9 cellular contexts compared by ENCODE assay signal in genomic region chr16:4769306-4769638, GRCh38. TPM values are rescaled to one million over a fixed set of nuclear protein-coding genes. Genes with fewer than 3 reads are reported as not detected.
DNase-seq lines count a peak whose midpoint lies in the region; ATAC-seq and TF ChIP-seq lines count a peak whose summit lies in the region.
"Had no signal": no experiment of that assay in that cellular context is flagged by ENCODE, and none has a peak within 500 bp of the region (broad histone marks: within the 10 kb centered on the region; RNA-seq: fewer than 3 reads in every experiment).

No MANE protein-coding gene starts in this region.

- intact Hi-C loops in A673 (cut with micrococcal nuclease; ENCODE audit: unreplicated experiment) (no loop called here), colonic mucosa (cut with DNase I) (loop anchor here (2.0 kb wide), 1 partner anchor 32 kb away; no protein-coding TSS in a partner anchor)

- H3K36me3 ChIP-seq in A673 (ENCODE audit: insufficient read depth, low read length, poor library complexity, severe bottlenecking) (peaks cover 10% of the 10 kb centered on the region), colonic mucosa (no peaks in the 10 kb centered on the region), muscle layer of colon (ENCODE audit: insufficient read depth, low read length) (peaks cover 5% of the 10 kb centered on the region)

- POLR2A ChIA-PET in A673 (lab: Charles Lee; ENCODE audit: low non-redundant PET) = no interaction called here

- peak overlapping the region; percentile 20 to 53 for H3K9ac ChIP-seq in colonic mucosa (ENCODE audit: low read depth in 2 of 2, low read length in 2 of 2)
- H3K9ac ChIP-seq in muscle layer of colon (ENCODE audit: low read length) = no peak overlapping the region

- H3K4me1 ChIP-seq in A673 (ENCODE audit: insufficient read depth, low read length, poor library complexity, severe bottlenecking) (peaks cover 13% of the 10 kb centered on the region), colonic mucosa (peaks cover 15% of the 10 kb centered on the region), muscle layer of colon (ENCODE audit: insufficient read depth, low read length) (peaks cover 29% of the 10 kb centered on the region)

- no peak for ATAC-seq in HG02840 (IDR thresholded peaks at IDR 0.05; ENCODE audit: low FRiP score, unreplicated experiment)

- H3K27ac ChIP-seq in A673 (ENCODE audit: low read depth, low read length, poor library complexity, severe bottlenecking) = peak overlapping the region; percentile 75
- peak overlapping the region; percentile 90 for H3K27ac ChIP-seq in colonic mucosa
- peak overlapping the region; percentile 77 for H3K27ac ChIP-seq in muscle layer of colon (ENCODE audit: low read depth, low read length)

- DNase-seq in A673 (ENCODE audit: low spot score) (no peak), colonic mucosa (peak; percentile 37), HuH-7 (ENCODE audit: low spot score) (no peak), NCI-H1092 treated with DMSO at 0.1 percent for 48 hours (lab: John Stamatoyannopoulos, UW) (no peak), HK-2 (ENCODE audit: unreplicated experiment) (no peak)
- no peak for DNase-seq in Jurkat, Clone E6-1 (ENCODE audit: low read depth, low spot score)

- peak overlapping the region; percentile 52 for H3K4me3 ChIP-seq in A673 (ENCODE audit: low read depth, low read length, poor library complexity, severe bottlenecking)
- peak overlapping the region; percentile 81 for H3K4me3 ChIP-seq in Jurkat, Clone E6-1 (ENCODE audit: low read length)
- peak overlapping the region; percentile 97 for H3K4me3 ChIP-seq in colonic mucosa
- H3K4me3 ChIP-seq in muscle layer of colon (ENCODE audit: low read depth in 1 of 2, low read length in 2 of 2) = peak overlapping the region; percentile 61 to 74

- TF ChIP-seq CTCF in A673 (conservative IDR thresholded peaks at IDR 0.05; ENCODE audit: low read depth, low read length) = no peak
- TF ChIP-seq CTCF in colonic mucosa (IDR thresholded peaks at IDR 0.05) = no peak

- BruUV-seq in A673 (replicated peaks; lab: Mats Ljungman, UMichigan) = no TSS peak

- H3K9me3 ChIP-seq in A673 (ENCODE audit: low read depth, low read length, poor library complexity, severe bottlenecking) (no peaks in the 10 kb centered on the region), colonic mucosa (no peaks in the 10 kb centered on the region), muscle layer of colon (ENCODE audit: low read length) (no peaks in the 10 kb centered on the region)

- H3K27me3 ChIP-seq in A673 (replicated peaks; ENCODE audit: insufficient read depth, low read depth, low read length, poor library complexity) = no peaks in the 10 kb centered on the region
- no peaks in the 10 kb centered on the region for H3K27me3 ChIP-seq in colonic mucosa
- no peaks in the 10 kb centered on the region for H3K27me3 ChIP-seq in muscle layer of colon (ENCODE audit: control insufficient read depth in 1 of 2, insufficient read depth in 2 of 2, low read length in 2 of 2)

- CTCF ChIA-PET in A673 (lab: Charles Lee) = no interaction called here

RNA-seq across cellular contexts. Expression of gene ZNF500, which starts 2.3 kb away (rescaled TPM):
- total RNA-seq in A673 (2021) (16.8 and 19.1 TPM in 2 replicates), colonic mucosa (10 to 100 TPM; 12.3 to 16.1 TPM)
- polyA plus RNA-seq in Jurkat, Clone E6-1 (2012; ENCODE audit: insufficient read depth, insufficient read length) = 5.6 TPM

RNA-seq across cellular contexts. Expression of gene SEPTIN12, which starts 18.9 kb away (rescaled TPM):
- total RNA-seq in A673 (2021) (not detected in 2 replicates), colonic mucosa (not detected)
- not detected for polyA plus RNA-seq in Jurkat, Clone E6-1 (2012; ENCODE audit: insufficient read depth, insufficient read length)
- total RNA-seq: myocyte had no signal

RNA-seq across cellular contexts. Expression of gene SMIM22, which starts 25.9 kb away (rescaled TPM):
- not detected in 2 replicates for total RNA-seq in A673 (2021)
- polyA plus RNA-seq in Jurkat, Clone E6-1 (2012; ENCODE audit: insufficient read depth, insufficient read length) = not detected
- 100 to 1,000 TPM; 361 to 457 TPM for total RNA-seq in colonic mucosa
- total RNA-seq: myocyte had no signal

RNA-seq across cellular contexts. Expression of gene ROGDI, which starts 33.2 kb away (rescaled TPM):
- total RNA-seq in A673 (2021) = 2.9 and 3.3 TPM in 2 replicates
- polyA plus RNA-seq in Jurkat, Clone E6-1 (2012; ENCODE audit: insufficient read depth, insufficient read length) = 20.1 TPM
- 10 to 100 TPM; 18.1 to 23.9 TPM for total RNA-seq in colonic mucosa

RNA-seq across cellular contexts. Expression of gene DNAAF8, which starts 34.9 kb away (rescaled TPM):
- total RNA-seq in A673 (2021) (0.15 and 0.72 TPM in 2 replicates), colonic mucosa (under 1 TPM; 0.61 to 0.69 TPM)
- polyA plus RNA-seq in Jurkat, Clone E6-1 (2012; ENCODE audit: insufficient read depth, insufficient read length) = not detected

Comparison
In these comparisons a context has a peak if more than half of its experiments do, and no peak if none do; other contexts are left out.
1. RNA of gene SMIM22, which starts 25.9 kb away (total RNA-seq): 361 to 457 TPM in colonic mucosa; not detected in A673; every median in the first group is over 100 times any median in the second.
2. Peak in every context shown above with its lines, with median percentiles within 50 percentile points of each other: H3K27ac ChIP-seq and H3K4me3 ChIP-seq.